In the genomic region with DNA sequence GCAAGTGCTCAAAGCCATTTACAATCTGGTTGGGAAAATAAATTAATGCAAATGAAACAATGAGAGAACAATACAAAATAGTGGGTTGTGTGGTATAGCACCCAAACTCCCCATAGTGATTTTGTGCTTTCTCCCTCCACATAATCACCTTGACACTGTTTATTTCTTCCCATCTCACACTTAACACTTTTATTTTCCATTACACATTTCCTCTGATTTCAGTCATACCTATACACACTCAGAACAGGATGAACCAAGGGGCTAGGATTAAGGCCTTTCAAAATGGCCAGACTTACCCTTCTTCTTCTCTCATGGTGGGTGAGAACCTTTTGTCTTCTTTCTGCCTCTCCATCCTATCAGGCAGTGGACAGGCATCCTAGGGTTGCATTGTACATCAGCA, we compare ENCODE assay signal across 20 cellular contexts. TPM values are rescaled to one million over a fixed set of nuclear protein-coding genes. Genes with fewer than 3 reads are reported as not detected.
"Had no signal": no experiment of that assay in that cellular context is flagged by ENCODE, and none has a peak within 500 bp of the region (broad histone marks: within the 10 kb centered on the region; RNA-seq: fewer than 3 reads in every experiment).

No MANE protein-coding gene starts in this region.

- H3K27ac Mint-ChIP-seq: T-helper 1 cell treated with Interleukin-12 subunit alpha and Interleukin-12 subunit beta and Interleukin-4 antibody, amounts not matched to agents 30 μg/mL and 1 μg/mL, for 36 hours had no signal

- H3K4me1 ChIP-seq: adrenal gland, SJSA1, spleen, suprapubic skin, transverse colon, uterus had no signal

- FAIRE-seq: astrocyte, bronchial epithelial cell, frontal cortex, keratinocyte had no signal

- H3K27me3 ChIP-seq: spleen, suprapubic skin, transverse colon, uterus had no signal

- H3K4me3 Mint-ChIP-seq: T-helper 1 cell treated with Interleukin-12 subunit alpha and Interleukin-12 subunit beta and Interleukin-4 antibody, amounts not matched to agents 30 μg/mL and 1 μg/mL, for 36 hours had no signal

- DNase-seq: activated CD8-positive, alpha-beta memory T cell treated with anti-CD3 and anti-CD28 coated beads for 24 hours; activated gamma-delta T cell; adrenal gland; cerebellar nuclear complex; effector CD4-positive, alpha-beta T cell; midbrain; retina; spleen; stimulated activated naive CD4-positive, alpha-beta T cell treated with Interleukin-2 at 50 U/mL for 16 hours; transverse colon; uterus; WERI-Rb-1 had no signal

- H3K9me3 Mint-ChIP-seq: T-helper 1 cell treated with Interleukin-12 subunit alpha and Interleukin-12 subunit beta and Interleukin-4 antibody, amounts not matched to agents 30 μg/mL and 1 μg/mL, for 36 hours had no signal

- H3K4me3 ChIP-seq: adrenal gland, lung, SJSA1, spleen, suprapubic skin, transverse colon, uterus had no signal

- H3K27ac ChIP-seq: adrenal gland, SJSA1, spleen, suprapubic skin, transverse colon, uterus, WERI-Rb-1 had no signal

RNA-seq across cellular contexts. Expression of a gene that starts 13.9 kb away (rescaled TPM):
- total RNA-seq: bronchial epithelial cell, SJSA1 had no signal
- polyA plus RNA-seq: keratinocyte had no signal

RNA-seq across cellular contexts. Expression of a gene that starts 37.9 kb away (rescaled TPM):
- total RNA-seq: bronchial epithelial cell, SJSA1 had no signal
- polyA plus RNA-seq: keratinocyte had no signal

RNA-seq across cellular contexts. Expression of a gene that starts 53.0 kb away (rescaled TPM):
- total RNA-seq: bronchial epithelial cell, SJSA1 had no signal
- polyA plus RNA-seq: keratinocyte had no signal
